10 cellular contexts compared by ENCODE assay signal in genomic region chr6:117600008-117600743, GRCh38. TPM values are rescaled to one million over a fixed set of nuclear protein-coding genes. Genes with fewer than 3 reads are reported as not detected.
DNase-seq lines count a peak whose midpoint lies in the region; ATAC-seq, FAIRE-seq and TF ChIP-seq lines count a peak whose summit lies in the region.
"Had no signal": no experiment of that assay in that cellular context is flagged by ENCODE, and none has a peak within 500 bp of the region (broad histone marks: within the 10 kb centered on the region; RNA-seq: fewer than 3 reads in every experiment).

No MANE protein-coding gene starts in this region.

- H3K4me1 ChIP-seq in PC-3 (ENCODE audit: insufficient read depth, low read length) (peaks cover 21% of the 10 kb centered on the region; the same call in 1 of the 2 replicates), small intestine (ENCODE audit: control insufficient read depth in 2 of 2, insufficient read depth in 1 of 2, low read depth in 1 of 2, low read length in 1 of 2) (peaks cover 2 to 8% of the 10 kb centered on the region in 2 donors)

- no peaks in the 10 kb centered on the region for H3K27me3 ChIP-seq in PC-3 (ENCODE audit: low read length)
- H3K27me3 ChIP-seq in dorsolateral prefrontal cortex: no peaks in the 10 kb centered on the region
- no peaks in the 10 kb centered on the region for H3K27me3 ChIP-seq in small intestine (ENCODE audit: control insufficient read depth in 2 of 2, insufficient read depth in 2 of 2, low read length in 2 of 2)

- TF ChIP-seq CTCF in PC-3 (conservative IDR thresholded peaks at IDR 0.05; ENCODE audit: low read depth, low read length): no peak
- no peak for TF ChIP-seq CTCF in dorsolateral prefrontal cortex (IDR thresholded peaks at IDR 0.05 in 54 of 56, conservative IDR thresholded peaks at IDR 0.05 in 2 of 56; ENCODE audit: low read depth in 1 of 56, partially characterized antibody in 56 of 56)

- H2AFZ ChIP-seq in PC-3 (ENCODE audit: low read length): no peak overlapping the region

- BruUV-seq in PC-3 (replicated peaks; lab: Mats Ljungman, UMichigan): no TSS peak

- no peaks in the 10 kb centered on the region for H3K9me2 ChIP-seq in PC-3 (replicated peaks; ENCODE audit: low read length)

- H3K9me3 ChIP-seq in PC-3 (ENCODE audit: low read length) (no peaks in the 10 kb centered on the region), small intestine (ENCODE audit: control insufficient read depth, low read depth) (no peaks in the 10 kb centered on the region)

- H4K20me1 ChIP-seq in PC-3 (ENCODE audit: low read length): no peaks in the 10 kb centered on the region

- H3K27ac ChIP-seq in PC-3 (ENCODE audit: low read length) (no peak overlapping the region), dorsolateral prefrontal cortex (no peak overlapping the region), small intestine (ENCODE audit: low read depth in 1 of 2, low read length in 1 of 2) (no peak overlapping the region)
- H3K27ac ChIP-seq: skin epidermis had no signal

- H3K79me2 ChIP-seq in PC-3 (ENCODE audit: low read length): peaks cover 64% of the 10 kb centered on the region

- H3K4me2 ChIP-seq in PC-3 (ENCODE audit: low read length): peak overlapping the region; percentile 89

- 53 to 58% (median 56%) methylated on average over 6 of the region's 6 CpGs for WGBS in small intestine, 3 donors

- POLR2A ChIA-PET in PC-3 (lab: Charles Lee; ENCODE audit: unreplicated experiment): no interaction called here

- no peak for ATAC-seq in PC-3
- no peak for ATAC-seq in HG02610 (IDR thresholded peaks at IDR 0.05; ENCODE audit: unreplicated experiment)

- CTCF ChIA-PET in PC-3 (lab: Charles Lee): interaction anchor here (0.5 kb wide), 1 partner anchor 632 kb away, joined by 4 read pairs; no protein-coding TSS in a partner anchor

- peak overlapping the region; percentile 93 for H3K4me3 ChIP-seq in PC-3 (ENCODE audit: low read length)
- H3K4me3 ChIP-seq in dorsolateral prefrontal cortex: peak overlapping the region in 57 of 59 donors; percentile 11 to 100 (median 95)
- no peak overlapping the region for H3K4me3 ChIP-seq in small intestine (ENCODE audit: low read depth in 1 of 2, low read length in 2 of 2)

- DNase-seq in activated CD4-positive, alpha-beta T cell treated with anti-CD3 and anti-CD28 coated beads for 48 hours: peak; percentile 11
- DNase-seq in activated CD4-positive, alpha-beta T cell treated with anti-CD3 and anti-CD28 coated beads for 4 hours: no peak
- peak; percentile 32 for DNase-seq in PC-3
- no peak for DNase-seq in dorsolateral prefrontal cortex
- DNase-seq in small intestine: peak; percentile 17
- DNase-seq in NCI-H1048 (lab: John Stamatoyannopoulos, UW): no peak
- no peak for DNase-seq in DMS153 (lab: John Stamatoyannopoulos, UW)
- DNase-seq: amniotic stem cell had no signal

- no peaks in the 10 kb centered on the region for H3F3A ChIP-seq in PC-3 (ENCODE audit: low read length, unreplicated experiment)

- no peak for FAIRE-seq in small intestine (lab: Jason Lieb, UNC)

- H3K36me3 ChIP-seq in PC-3 (ENCODE audit: low read depth, low read length) (peaks cover 10% of the 10 kb centered on the region), small intestine (ENCODE audit: control insufficient read depth in 2 of 2, insufficient read depth in 2 of 2, low read length in 2 of 2) (peaks cover 0 to 2% of the 10 kb centered on the region in 2 donors)

- peak overlapping the region; percentile 90 for H3K9ac ChIP-seq in PC-3 (ENCODE audit: low read length)

- intact Hi-C loops in PC-3 (cut with micrococcal nuclease): loop anchor here (5.0 kb wide), 2 partner anchors 77 to 198 kb away; partner anchors contain the start of gene NUS1
- intact Hi-C loops in dorsolateral prefrontal cortex (cut with DNase I): loop anchor here (5.0 to 10.0 kb wide), 6 partner anchors 43 to 1295 kb away; partner anchors contain the start of genes ASF1A (in 1 of the 2) and NUS1 (in 1 of the 2)

RNA-seq across cellular contexts. Expression of gene GOPC, which starts 2.1 kb away (rescaled TPM):
- total RNA-seq in PC-3 (2014; rRNA removed) (15.8 and 17.1 TPM in 2 replicates), dorsolateral prefrontal cortex (10 to 100 TPM; 15.4 to 48.0 (median 36.0) TPM)
- polyA plus RNA-seq in small intestine: 10 to 100 TPM in 2 of 3 donors, 1 to 10 TPM in 1; 7.6 to 12.1 (median 11.4) TPM

Comparison
In these comparisons a context has a peak if more than half of its experiments do, and no peak if none do; other contexts are left out.
1. DNase-seq: peak in activated CD4-positive, alpha-beta T cell treated with anti-CD3 and anti-CD28 coated beads for 48 hours (single experiment), PC-3 (single experiment) and small intestine (single experiment); none in activated CD4-positive, alpha-beta T cell treated with anti-CD3 and anti-CD28 coated beads for 4 hours (0 of 2), dorsolateral prefrontal cortex (0 of 10), NCI-H1048 (single experiment) and DMS153 (single experiment).
2. H3K4me3 ChIP-seq: peak in PC-3 (single experiment) and dorsolateral prefrontal cortex (57 of 59); none in small intestine (0 of 2).